Comparison of ENCODE assay signal across 11 cellular contexts in genomic region chr4:113292371-113293042, GRCh38.
DNase-seq lines count a peak whose midpoint lies in the region; ATAC-seq and TF ChIP-seq lines count a peak whose summit lies in the region.
"Had no signal": no experiment of that assay in that cellular context is flagged by ENCODE, and none has a peak within 500 bp of the region (broad histone marks: within the 10 kb centered on the region; RNA-seq: fewer than 3 reads in every experiment).

No MANE protein-coding gene starts in this region.

- H3K27ac ChIP-seq in Peyer's patch (peak overlapping the region; percentile 38 to 77 (median 49)), cardiac muscle cell (no peak overlapping the region), ovary (peak overlapping the region; percentile 25 to 83)
- H3K27ac ChIP-seq: C4-2B had no signal

- ATAC-seq in activated T-cell treated with anti-CD3 and anti-CD28 coated beads, Interleukin-2, amount 50 U/mL, for 4 hours: no peak

- no peaks in the 10 kb centered on the region for H3K9me3 Mint-ChIP-seq in activated T-cell treated with anti-CD3 and anti-CD28 coated beads, Interleukin-2, amount 50 U/mL, for 4 hours
- H3K9me3 Mint-ChIP-seq: dendritic cell treated with granulocyte-macrophage colony-stimulating factor and Interleukin-4, amounts not matched to agents 40 ng/mL and 50 ng/mL, for 4 days had no signal

- DNase-seq in AG08396 (ENCODE audit: low spot score): peak; percentile 48
- DNase-seq in Peyer's patch: peak in 1 of 3 donors; percentile 47
- DNase-seq in cardiac muscle cell (ENCODE audit: low read depth in 1 of 2, low spot score in 1 of 2): peak; percentile 8 to 38
- peak; percentile 55 to 70 (median 61) for DNase-seq in ovary
- DNase-seq in activated CD4-positive, alpha-beta T cell treated with anti-CD3 and anti-CD28 coated beads for 4 hours: no peak
- DNase-seq in HuH-7.5 (ENCODE audit: low spot score): no peak
- DNase-seq in activated T-cell treated with anti-CD3 and anti-CD28 coated beads, Interleukin-2, amount 50 U/mL, for 4 hours: no peak
- no peak for DNase-seq in COLO829 (ENCODE audit: low spot score)
- DNase-seq: activated CD4-positive, alpha-beta T cell treated with anti-CD3 and anti-CD28 coated beads for 1 hour had no signal

- no peaks in the 10 kb centered on the region for H3K4me1 Mint-ChIP-seq in activated T-cell treated with anti-CD3 and anti-CD28 coated beads, Interleukin-2, amount 50 U/mL, for 4 hours (ENCODE audit: low read depth)

- H3K36me3 Mint-ChIP-seq in activated T-cell treated with anti-CD3 and anti-CD28 coated beads, Interleukin-2, amount 50 U/mL, for 4 hours (ENCODE audit: insufficient read depth): no peaks in the 10 kb centered on the region

- no peaks in the 10 kb centered on the region for H3K9me3 ChIP-seq in Peyer's patch
- H3K9me3 ChIP-seq in cardiac muscle cell (ENCODE audit: low read depth): no peaks in the 10 kb centered on the region
- H3K9me3 ChIP-seq in ovary: no peaks in the 10 kb centered on the region

- H3K4me3 ChIP-seq in Peyer's patch (peak overlapping the region in 1 of 4 donors; percentile 2), cardiac muscle cell (no peak overlapping the region), ovary (no peak overlapping the region)

- TF ChIP-seq CTCF in Peyer's patch (IDR thresholded peaks at IDR 0.05): no peak
- TF ChIP-seq CTCF in cardiac muscle cell (IDR thresholded peaks at IDR 0.05; ENCODE audit: low read depth, low read length): no peak
- TF ChIP-seq CTCF in ovary (IDR thresholded peaks at IDR 0.05): no peak

- no peak overlapping the region for H3K4me3 Mint-ChIP-seq in activated T-cell treated with anti-CD3 and anti-CD28 coated beads, Interleukin-2, amount 50 U/mL, for 4 hours
- H3K4me3 Mint-ChIP-seq: dendritic cell treated with granulocyte-macrophage colony-stimulating factor and Interleukin-4, amounts not matched to agents 40 ng/mL and 50 ng/mL, for 4 days had no signal

- no peaks in the 10 kb centered on the region for H3K27me3 Mint-ChIP-seq in activated T-cell treated with anti-CD3 and anti-CD28 coated beads, Interleukin-2, amount 50 U/mL, for 4 hours (ENCODE audit: low read depth)
- H3K27me3 Mint-ChIP-seq: dendritic cell treated with granulocyte-macrophage colony-stimulating factor and Interleukin-4, amounts not matched to agents 40 ng/mL and 50 ng/mL, for 4 days had no signal

- no peak for TF ChIP-seq EP300 in ovary (IDR thresholded peaks at IDR 0.05)

- no peaks in the 10 kb centered on the region for H3K27me3 ChIP-seq in Peyer's patch
- H3K27me3 ChIP-seq in cardiac muscle cell: no peaks in the 10 kb centered on the region
- H3K27me3 ChIP-seq in ovary: no peaks in the 10 kb centered on the region

- no peaks in the 10 kb centered on the region for H3K36me3 ChIP-seq in Peyer's patch
- H3K36me3 ChIP-seq in cardiac muscle cell: peaks cover 22% of the 10 kb centered on the region
- no peaks in the 10 kb centered on the region for H3K36me3 ChIP-seq in ovary

- no peak for TF ChIP-seq POLR2A in Peyer's patch (IDR thresholded peaks at IDR 0.05)
- TF ChIP-seq POLR2A in ovary (IDR thresholded peaks at IDR 0.05): no peak

- intact Hi-C loops in ovary (cut with DNase I): no loop called here

- no peaks in the 10 kb centered on the region for H3K4me1 ChIP-seq in Peyer's patch
- H3K4me1 ChIP-seq in cardiac muscle cell (ENCODE audit: low read depth): no peaks in the 10 kb centered on the region
- H3K4me1 ChIP-seq in ovary (ENCODE audit: insufficient read depth): peaks cover 5% of the 10 kb centered on the region

- WGBS in ovary, 3 donors: 17 to 27% (median 22%) methylated on average over 21 of the region's 21 CpGs

Comparison
In these comparisons a context has a peak if more than half of its experiments do, and no peak if none do; other contexts are left out.
1. DNase-seq: peak in AG08396 (single experiment), cardiac muscle cell (2 of 2) and ovary (5 of 5); none in activated CD4-positive, alpha-beta T cell treated with anti-CD3 and anti-CD28 coated beads for 4 hours (0 of 2), HuH-7.5 (single experiment), activated T-cell treated with anti-CD3 and anti-CD28 coated beads, Interleukin-2, amount 50 U/mL, for 4 hours (single experiment) and COLO829 (single experiment).